ENCODE assay signal across 8 cellular contexts in genomic region chr19:10870501-10870954, GRCh38. TPM values are rescaled to one million over a fixed set of nuclear protein-coding genes. Genes with fewer than 3 reads are reported as not detected.
DNase-seq lines count a peak whose midpoint lies in the region; ATAC-seq and TF ChIP-seq lines count a peak whose summit lies in the region.

No MANE protein-coding gene starts in this region.

- H3K4me1 ChIP-seq in PC-3 (ENCODE audit: insufficient read depth, low read length) (peaks cover 4% of the 10 kb centered on the region; the same call in 1 of the 2 replicates), esophagus (ENCODE audit: control insufficient read depth in 2 of 2, insufficient read depth in 2 of 2, low read length in 1 of 2) (no peaks in the 10 kb centered on the region), prostate gland (replicated peaks) (no peaks in the 10 kb centered on the region)

- no peaks in the 10 kb centered on the region for H4K20me1 ChIP-seq in PC-3 (ENCODE audit: low read length)

- peak overlapping the region; percentile 81 for H2AFZ ChIP-seq in PC-3 (ENCODE audit: low read length)

- H3K79me2 ChIP-seq in PC-3 (ENCODE audit: low read length) = peaks cover 37% of the 10 kb centered on the region

- H3K4me3 ChIP-seq in GM12864 (ENCODE audit: low read depth, low read length) = peak overlapping the region; percentile 42
- H3K4me3 ChIP-seq in PC-3 (ENCODE audit: low read length) = peak overlapping the region; percentile 67
- H3K4me3 ChIP-seq in esophagus (ENCODE audit: low read depth in 1 of 2, low read length in 2 of 2) = peak overlapping the region; percentile 34 to 43
- H3K4me3 ChIP-seq in prostate gland = peak overlapping the region; percentile 23 to 37

- H3K36me3 ChIP-seq in PC-3 (ENCODE audit: low read depth, low read length) = no peaks in the 10 kb centered on the region
- H3K36me3 ChIP-seq in esophagus (ENCODE audit: control insufficient read depth in 2 of 2, insufficient read depth in 2 of 2, low read length in 1 of 2) = no peaks in the 10 kb centered on the region
- H3K36me3 ChIP-seq in prostate gland = no peaks in the 10 kb centered on the region

- intact Hi-C loops in PC-3 (cut with micrococcal nuclease) = loop anchor here (5.0 kb wide), 1 partner anchor 47 kb away; no protein-coding TSS in a partner anchor
- intact Hi-C loops in prostate gland (cut with DNase I) = loop anchor here (2.0 to 5.0 kb wide), 2 partner anchors 34 to 57 kb away; partner anchors contain the start of genes TIMM29, TMED1 and YIPF2

- WGBS in esophagus, 2 donors = 2% methylated on average over 21 to 22 of the region's 22 CpGs
- 1% methylated on average over 22 of the region's 22 CpGs for WGBS in prostate gland

- H3K9me2 ChIP-seq in PC-3 (replicated peaks; ENCODE audit: low read length) = no peaks in the 10 kb centered on the region

- H3K9ac ChIP-seq in PC-3 (ENCODE audit: low read length) = peak overlapping the region; percentile 39

- H3F3A ChIP-seq in PC-3 (ENCODE audit: low read length, unreplicated experiment) = no peaks in the 10 kb centered on the region

- TF ChIP-seq CTCF in GM12864 (IDR thresholded peaks at IDR 0.05; ENCODE audit: low read depth, low read length, missing control alignments) (no peak), PC-3 (conservative IDR thresholded peaks at IDR 0.05; ENCODE audit: low read depth, low read length) (no peak), prostate gland (IDR thresholded peaks at IDR 0.05) (no peak)

- H3K27me3 ChIP-seq in PC-3 (ENCODE audit: low read length) (no peaks in the 10 kb centered on the region), esophagus (ENCODE audit: control insufficient read depth in 1 of 2, insufficient read depth in 2 of 2, low read length in 2 of 2) (no peaks in the 10 kb centered on the region), prostate gland (replicated peaks; ENCODE audit: insufficient read depth) (no peaks in the 10 kb centered on the region)

- CTCF ChIA-PET in PC-3 (lab: Charles Lee) = interaction anchor here (0.5 to 2.1 kb wide), 10 partner anchors 14 to 590 kb away, joined by 3 to 25 read pairs (median 4); partner anchors contain the start of gene TMED1

- BruUV-seq in PC-3 (replicated peaks; lab: Mats Ljungman, UMichigan) = TSS peak; percentile 94

- ATAC-seq in PC-3 (no peak), GM18858 (IDR thresholded peaks at IDR 0.05; ENCODE audit: unreplicated experiment) (no peak), left lobe of liver (no peak), GM21390 (IDR thresholded peaks at IDR 0.05; ENCODE audit: unreplicated experiment) (no peak)

- DNase-seq in GM12864 (ENCODE audit: low read depth) (no peak), PC-3 (no peak), prostate gland (ENCODE audit: low spot score) (no peak), left lobe of liver (ENCODE audit: low spot score) (no peak), HPDE6-E6E7 (ENCODE audit: extremely low spot score) (no peak)

- no peak for TF ChIP-seq POLR2A in prostate gland (IDR thresholded peaks at IDR 0.05)

- POLR2A ChIA-PET in PC-3 (lab: Charles Lee; ENCODE audit: unreplicated experiment) = interaction anchor here (0.7 kb wide), 1 partner anchor 1867 kb away, joined by 19 read pairs; no protein-coding TSS in a partner anchor

- H3K27ac ChIP-seq in PC-3 (ENCODE audit: low read length) = peak overlapping the region; percentile 10; the same call in 1 of the 2 replicates
- H3K27ac ChIP-seq in esophagus (ENCODE audit: low read depth in 2 of 2, low read length in 1 of 2) = peak overlapping the region; percentile 71 to 92
- peak overlapping the region; percentile 72 to 75 for H3K27ac ChIP-seq in prostate gland

- H3K9me3 ChIP-seq in PC-3 (ENCODE audit: low read length) (no peaks in the 10 kb centered on the region), esophagus (ENCODE audit: control insufficient read depth in 2 of 2, insufficient read depth in 1 of 2, low read depth in 1 of 2, low read length in 1 of 2) (no peaks in the 10 kb centered on the region), prostate gland (no peaks in the 10 kb centered on the region)

- peak overlapping the region; percentile 85 for H3K4me2 ChIP-seq in PC-3 (ENCODE audit: low read length)

RNA-seq across cellular contexts. Expression of gene CARM1, which starts 0.8 kb away (rescaled TPM):
- 56.2 and 57.1 TPM in 2 replicates for total RNA-seq in PC-3 (2014; rRNA removed)
- 10 to 100 TPM; 28.5 to 35.7 TPM for polyA plus RNA-seq in esophagus
- total RNA-seq in prostate gland = 10 to 100 TPM; 14.5 to 54.4 TPM
- 16.5 TPM for total RNA-seq in left lobe of liver

RNA-seq across cellular contexts. Expression of gene C19orf38, which starts 22.3 kb away (rescaled TPM):
- total RNA-seq in PC-3 (2014; rRNA removed) (0.07 and 0.63 TPM in 2 replicates), prostate gland (1 to 10 TPM in 1 of 2 donors, under 1 TPM in 1; 0.91 to 6.4 TPM), left lobe of liver (0.96 TPM)
- polyA plus RNA-seq in esophagus = under 1 TPM; 0.19 to 0.20 TPM

RNA-seq across cellular contexts. Expression of gene TMED1, which starts 34.5 kb away (rescaled TPM):
- 81.2 and 94.6 TPM in 2 replicates for total RNA-seq in PC-3 (2014; rRNA removed)
- 10 to 100 TPM in 1 of 2 donors, 1 to 10 TPM in 1; 9.9 to 20.4 TPM for polyA plus RNA-seq in esophagus
- 10 to 100 TPM; 41.9 to 47.8 TPM for total RNA-seq in prostate gland
- total RNA-seq in left lobe of liver = 21.9 TPM

RNA-seq across cellular contexts. Expression of gene YIPF2, which starts 57.9 kb away (rescaled TPM):
- total RNA-seq in PC-3 (2014; rRNA removed) = 126 and 131 TPM in 2 replicates
- polyA plus RNA-seq in esophagus = 10 to 100 TPM; 37.3 to 47.7 TPM
- 10 to 100 TPM; 84.8 to 87.1 TPM for total RNA-seq in prostate gland
- 27.9 TPM for total RNA-seq in left lobe of liver

RNA-seq across cellular contexts. Expression of gene TIMM29, which starts 58.1 kb away (rescaled TPM):
- total RNA-seq in PC-3 (2014; rRNA removed) = 60.7 and 90.1 TPM in 2 replicates
- polyA plus RNA-seq in esophagus = 10 to 100 TPM; 14.1 to 16.7 TPM
- 10 to 100 TPM; 34.9 to 47.9 TPM for total RNA-seq in prostate gland
- total RNA-seq in left lobe of liver = 17.2 TPM

Comparison
In these comparisons a context has a peak if more than half of its experiments do, and no peak if none do; other contexts are left out.
1. H3K27ac ChIP-seq: peak in every context shown above with its lines; median percentile 82 in esophagus; 74 in prostate gland; 10 in PC-3.